In genomic region chr7:17090751-17091150, GRCh38 we compare ENCODE assay signal across 14 cellular contexts.
DNase-seq lines count a peak whose midpoint lies in the region; ATAC-seq and TF ChIP-seq lines count a peak whose summit lies in the region.
"Had no signal": no experiment of that assay in that cellular context is flagged by ENCODE, and none has a peak within 500 bp of the region (broad histone marks: within the 10 kb centered on the region; RNA-seq: fewer than 3 reads in every experiment).

No MANE protein-coding gene starts in this region.

- no peaks in the 10 kb centered on the region for H3K9me1 ChIP-seq in IMR-90 (ENCODE audit: insufficient read depth, low read length)

- no peak overlapping the region for H3K14ac ChIP-seq in IMR-90 (replicated peaks; ENCODE audit: low read depth, low read length)

- no peaks in the 10 kb centered on the region for H4K20me1 ChIP-seq in IMR-90 (ENCODE audit: insufficient read depth, low read length)

- H2BK20ac ChIP-seq in IMR-90 (ENCODE audit: low read depth, low read length): no peak overlapping the region

- CTCF ChIA-PET in IMR-90 (lab: Yijun Ruan, JAX): no interaction called here

- no peak overlapping the region for H2BK120ac ChIP-seq in IMR-90 (ENCODE audit: low read depth, low read length)

- H3K36me3 ChIP-seq in IMR-90 (ENCODE audit: control insufficient read depth, insufficient read depth, low read length): no peaks in the 10 kb centered on the region

- TF ChIP-seq CTCF in AG10803 (conservative IDR thresholded peaks at IDR 0.05; ENCODE audit: low read length) (no peak), IMR-90 (conservative IDR thresholded peaks at IDR 0.05; ENCODE audit: low read depth, low read length) (no peak), cardiac fibroblast (IDR thresholded peaks at IDR 0.05; ENCODE audit: low read depth, low read length) (no peak)

- WGBS in IMR-90 (ENCODE audit: extremely low coverage in 2 of 2, insufficient read length in 1 of 2), 2 experiments: no CpG with 5 or more reads among the region's 2 CpGs

- no peak overlapping the region for H3K4ac ChIP-seq in IMR-90 (ENCODE audit: low read depth, low read length)

- H2BK5ac ChIP-seq in IMR-90 (ENCODE audit: low read depth, low read length, poor library complexity, severe bottlenecking): no peak overlapping the region

- no peak overlapping the region for H3K23ac ChIP-seq in IMR-90 (ENCODE audit: low read depth, low read length)

- H3K18ac ChIP-seq in IMR-90 (ENCODE audit: low read depth, low read length): no peak overlapping the region

- no TSS peak for BruUV-seq in IMR-90 (replicated peaks; lab: Mats Ljungman, UMichigan)

- no peaks in the 10 kb centered on the region for H3K27me3 ChIP-seq in IMR-90 (ENCODE audit: control insufficient read depth, insufficient read depth, low read length)

- no peak overlapping the region for H2BK15ac ChIP-seq in IMR-90 (ENCODE audit: low read depth, low read length)

- no peak overlapping the region for H2AK5ac ChIP-seq in IMR-90 (ENCODE audit: low read depth, low read length)

- H2AFZ ChIP-seq in IMR-90 (replicated peaks; ENCODE audit: low read length, poor library complexity): no peak overlapping the region

- intact Hi-C loops in IMR-90 (cut with micrococcal nuclease): loop anchor here (2.0 kb wide), 1 partner anchor 34 kb away; no protein-coding TSS in a partner anchor

- no peak overlapping the region for H3K4me3 ChIP-seq in AG10803 (ENCODE audit: low read length)
- H3K4me3 ChIP-seq in IMR-90 (ENCODE audit: insufficient read depth, low read depth, low read length): no peak overlapping the region
- no peak overlapping the region for H3K4me3 ChIP-seq in cardiac fibroblast (replicated peaks in 1 of 2; ENCODE audit: low read depth in 2 of 2, low read length in 2 of 2)

- dilution Hi-C loops in IMR-90 (cut with HindIII; ENCODE audit: low sequenced_read_pairs, unreplicated experiment): no loop called here

- H3K4me1 ChIP-seq in IMR-90 (ENCODE audit: control insufficient read depth, insufficient read depth, low read length): no peaks in the 10 kb centered on the region

- DNase-seq in AG10803 (ENCODE audit: low read depth) (peak; percentile 86), IMR-90 (peak; percentile 86), cardiac fibroblast (ENCODE audit: low read depth in 2 of 2) (peak; percentile 63 to 75), myocyte (ENCODE audit: low read depth) (peak; percentile 13), Kasumi-1 (lab: John Stamatoyannopoulos, UW) (no peak), T-helper 2 cell (no peak)
- DNase-seq: activated CD4-positive, alpha-beta T cell treated with anti-CD3 and anti-CD28 coated beads for 36 hours; activated T-cell treated with anti-CD3 and anti-CD28 coated beads for 4 hours; MM.1S had no signal

- H4K8ac ChIP-seq in IMR-90 (ENCODE audit: low read depth in 2 of 2, low read length in 2 of 2): no peak overlapping the region

- TF ChIP-seq POLR2A in IMR-90 (IDR thresholded peaks at IDR 0.05; ENCODE audit: low read depth, low read length): no peak

- H3K9ac ChIP-seq in IMR-90 (ENCODE audit: low read depth, low read length): no peak overlapping the region

- no peak for TF ChIP-seq RAD21 in IMR-90 (IDR thresholded peaks at IDR 0.05; ENCODE audit: low read length)

- no peak overlapping the region for H3K4me2 ChIP-seq in IMR-90 (ENCODE audit: low read depth, low read length)

- no peak overlapping the region for H4K5ac ChIP-seq in IMR-90 (ENCODE audit: low read depth, low read length)

- no peaks in the 10 kb centered on the region for H3K9me3 ChIP-seq in IMR-90 (ENCODE audit: control insufficient read depth, insufficient read depth, low read length)

- ATAC-seq in IMR-90 (ENCODE audit: low read depth) (peak; percentile 96), HG03469 (IDR thresholded peaks at IDR 0.05; ENCODE audit: unreplicated experiment) (no peak), HG02870 (IDR thresholded peaks at IDR 0.05; ENCODE audit: unreplicated experiment) (no peak)
- ATAC-seq: activated CD4-positive, alpha-beta T cell treated with anti-CD3 and anti-CD28 coated beads for 36 hours; esophagus mucosa; Right ventricle myocardium inferior had no signal

- H3K79me1 ChIP-seq in IMR-90 (ENCODE audit: low read depth in 1 of 2, low read length in 2 of 2): no peaks in the 10 kb centered on the region

- H2AK9ac ChIP-seq in IMR-90 (replicated peaks; ENCODE audit: low read depth, low read length, poor library complexity): no peak overlapping the region

- no peak overlapping the region for H3K56ac ChIP-seq in IMR-90 (ENCODE audit: extremely low read depth, insufficient read depth, low read length)

- H3K27ac ChIP-seq in IMR-90 (ENCODE audit: insufficient read depth, low read length): no peak overlapping the region
- H3K27ac ChIP-seq: C4-2B had no signal

- POLR2A ChIA-PET in IMR-90 (lab: Charles Lee; ENCODE audit: unreplicated experiment): no interaction called here

- no peak overlapping the region for H4K91ac ChIP-seq in IMR-90 (ENCODE audit: insufficient read depth, low read depth, low read length)

- in situ Hi-C loops in IMR-90 (cut with MboI; ENCODE audit: low sequenced_read_pairs): no loop called here

TF ChIP-seq in IMR-90, 13 proteins besides CTCF, POLR2A, EP300 and RAD21:
- TF ChIP-seq BHLHE40 (IDR thresholded peaks at IDR 0.05; ENCODE audit: low read depth, low read length) (0 out of 2 replicates have a peak, but pooled peaks have one; percentile 3), FOS (IDR thresholded peaks at IDR 0.05; ENCODE audit: low read depth, low read length) (0 out of 2 replicates have a peak, but pooled peaks have one; percentile 37), MAFK (IDR thresholded peaks at IDR 0.05; ENCODE audit: low read depth, low read length) (no peak)

Comparison
In these comparisons a context has a peak if more than half of its experiments do, and no peak if none do; other contexts are left out.
1. DNase-seq: peak in AG10803 (single experiment), IMR-90 (single experiment), cardiac fibroblast (2 of 2) and myocyte (single experiment); none in Kasumi-1 (0 of 2) and T-helper 2 cell (0 of 5).